Comparison of ENCODE assay signal across 25 cellular contexts in the genomic region with DNA sequence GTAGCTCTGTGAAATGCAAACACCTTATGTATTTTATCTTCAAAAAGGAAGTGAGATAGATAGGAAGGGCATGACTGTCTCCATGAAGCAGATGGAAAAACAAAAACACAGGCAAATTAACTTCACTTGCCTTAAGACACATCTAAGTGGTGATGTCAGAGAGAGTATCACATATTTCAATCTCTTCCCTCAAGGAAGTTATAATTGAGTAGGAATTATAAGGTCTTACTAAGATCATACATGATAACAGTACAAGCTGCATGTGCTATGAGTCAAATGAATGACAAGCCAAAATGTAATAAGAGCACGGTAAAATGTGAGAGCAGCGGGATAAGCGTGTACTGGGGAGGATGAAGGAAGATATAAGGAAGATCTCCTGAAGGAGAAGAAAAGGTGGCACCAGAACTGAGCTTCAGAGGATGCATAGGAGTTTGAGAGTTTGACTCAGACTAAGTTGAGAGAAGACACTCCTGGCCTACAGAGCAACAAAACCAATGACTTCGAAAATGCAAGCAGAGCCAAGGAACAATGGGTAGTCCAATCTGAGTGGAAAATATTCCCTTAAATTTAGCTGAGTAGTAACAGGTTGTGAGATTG. TPM values are rescaled to one million over a fixed set of nuclear protein-coding genes. Genes with fewer than 3 reads are reported as not detected.
DNase-seq lines count a peak whose midpoint lies in the region; ATAC-seq, FAIRE-seq and TF ChIP-seq lines count a peak whose summit lies in the region.
"Had no signal": no experiment of that assay in that cellular context is flagged by ENCODE, and none has a peak within 500 bp of the region (broad histone marks: within the 10 kb centered on the region; RNA-seq: fewer than 3 reads in every experiment).

No MANE protein-coding gene starts in this region.

- H3K27me3 ChIP-seq in DND-41 (ENCODE audit: insufficient read depth, low read length, poor library complexity) (no peaks in the 10 kb centered on the region), OCI-LY3 (ENCODE audit: low read depth, low read length) (no peaks in the 10 kb centered on the region), astrocyte (ENCODE audit: insufficient read depth, low read length) (no peaks in the 10 kb centered on the region), keratinocyte (ENCODE audit: control insufficient read depth, extremely low read depth, insufficient read depth, low read length) (no peaks in the 10 kb centered on the region)
- H3K27me3 ChIP-seq: Peyer's patch had no signal

- no peak overlapping the region for H3K4me3 Mint-ChIP-seq in astrocyte (ENCODE audit: unreplicated experiment)
- H3K4me3 Mint-ChIP-seq: CD8-positive, alpha-beta memory T cell had no signal

- no peak for TF ChIP-seq CTCF in DND-41 (IDR thresholded peaks at IDR 0.05; ENCODE audit: borderline replicate concordance, extremely low read depth, low read length, poor library complexity, severe bottlenecking)
- TF ChIP-seq CTCF in OCI-LY3 (IDR thresholded peaks at IDR 0.05; ENCODE audit: low read depth, low read length): no peak
- no peak for TF ChIP-seq CTCF in astrocyte (IDR thresholded peaks at IDR 0.05; ENCODE audit: insufficient read depth, low read depth, low read length)
- TF ChIP-seq CTCF in keratinocyte (optimal IDR thresholded peaks at IDR 0.05 in 1 of 3, IDR thresholded peaks at IDR 0.05 in 1 of 3, conservative IDR thresholded peaks at IDR 0.05 in 1 of 3; ENCODE audit: extremely low read depth in 1 of 3, insufficient read depth in 2 of 3, low read length in 3 of 3): no peak
- no peak for TF ChIP-seq CTCF in foreskin fibroblast (IDR thresholded peaks at IDR 0.05; ENCODE audit: low read depth, low read length)

- no peaks in the 10 kb centered on the region for H4K20me1 ChIP-seq in DND-41 (ENCODE audit: insufficient read depth, low read length)
- H4K20me1 ChIP-seq in OCI-LY3 (ENCODE audit: insufficient read depth, low read length): no peaks in the 10 kb centered on the region
- H4K20me1 ChIP-seq in astrocyte (ENCODE audit: insufficient read depth, low read length): no peaks in the 10 kb centered on the region
- H4K20me1 ChIP-seq in keratinocyte (ENCODE audit: control insufficient read depth, extremely low read depth, insufficient read depth, low read length): no peaks in the 10 kb centered on the region

- peaks cover 11% of the 10 kb centered on the region for H3K4me1 Mint-ChIP-seq in astrocyte (ENCODE audit: low read depth, unreplicated experiment)

- H2AFZ ChIP-seq in DND-41 (ENCODE audit: low read depth, low read length): peak overlapping the region; percentile 33; the same call in 1 of the 2 replicates
- no peak overlapping the region for H2AFZ ChIP-seq in OCI-LY3 (ENCODE audit: low read depth, low read length)
- H2AFZ ChIP-seq in astrocyte (ENCODE audit: low read depth, low read length): no peak overlapping the region
- peak overlapping the region; percentile 6 for H2AFZ ChIP-seq in keratinocyte (ENCODE audit: control insufficient read depth, low read length)

- no peaks in the 10 kb centered on the region for H3K9me3 ChIP-seq in DND-41 (ENCODE audit: insufficient read depth, low read length, severe bottlenecking)
- no peaks in the 10 kb centered on the region for H3K9me3 ChIP-seq in OCI-LY3 (ENCODE audit: insufficient read depth, low read length)
- no peaks in the 10 kb centered on the region for H3K9me3 ChIP-seq in astrocyte (ENCODE audit: insufficient read depth, low read depth, low read length)
- H3K9me3 ChIP-seq in keratinocyte (ENCODE audit: control insufficient read depth, low read depth, low read length): no peaks in the 10 kb centered on the region
- H3K9me3 ChIP-seq: Peyer's patch had no signal

- H3K27ac ChIP-seq in DND-41 (ENCODE audit: low read length) (no peak overlapping the region), OCI-LY3 (ENCODE audit: low read length) (no peak overlapping the region), astrocyte (ENCODE audit: low read depth, low read length) (no peak overlapping the region), keratinocyte (ENCODE audit: control insufficient read depth, insufficient read depth, low read length) (no peak overlapping the region), substantia nigra (ENCODE audit: low read depth, low read length, poor library complexity, severe bottlenecking) (no peak overlapping the region)
- H3K27ac ChIP-seq: 22Rv1, Peyer's patch had no signal

- no peak for ATAC-seq in DND-41 (ENCODE audit: insufficient read depth, low read depth)

- H3K4me2 ChIP-seq in DND-41 (ENCODE audit: insufficient read depth, low read length): no peak overlapping the region
- H3K4me2 ChIP-seq in OCI-LY3 (ENCODE audit: low read length): peak overlapping the region; percentile 24; the same call in 1 of the 2 replicates
- no peak overlapping the region for H3K4me2 ChIP-seq in astrocyte (ENCODE audit: low read length)
- no peak overlapping the region for H3K4me2 ChIP-seq in keratinocyte (ENCODE audit: control insufficient read depth, extremely low read depth, insufficient read depth, low read depth, low read length)

- H3K36me3 Mint-ChIP-seq in astrocyte (ENCODE audit: low read depth, unreplicated experiment): no peaks in the 10 kb centered on the region

- DNase-seq in DND-41 (no peak), astrocyte (ENCODE audit: low read depth) (peak; percentile 8), keratinocyte (ENCODE audit: low read depth, low spot score) (no peak), middle frontal gyrus (ENCODE audit: extremely low spot score, low spot score) (no peak), substantia nigra (lab: John Stamatoyannopoulos, UW) (no peak), foreskin fibroblast (no peak)
- no peak for DNase-seq in stimulated activated CD4-positive, alpha-beta T cell treated with anti-CD3 and anti-CD28 coated beads, Interleukin-2, amount 100 ng/mL, for 48 hours
- DNase-seq: ACHN; C1 segment of cervical spinal cord; Calu3; CD8-positive, alpha-beta memory T cell; DMS153; EL; H7; Kasumi-1; MM.1S; NCI-H1048; NCI-H1436; NCI-H187 treated with DMSO at 0.1 percent for 48 hours; NCI-H2107; NCI-H748 treated with DMSO at 0.1 percent for 48 hours; NK-92 treated with Interleukin-12 subunit alpha and Interleukin-12 subunit beta, amount 100 ng/mL, for 24 hours; Peyer's patch had no signal

- H3K4me1 ChIP-seq in DND-41 (ENCODE audit: insufficient read depth, low read length) (peaks cover 20% of the 10 kb centered on the region), OCI-LY3 (ENCODE audit: low read length) (peaks cover 57% of the 10 kb centered on the region), astrocyte (ENCODE audit: insufficient read depth, low read length) (peaks cover 5% of the 10 kb centered on the region), keratinocyte (ENCODE audit: control insufficient read depth, extremely low read depth, insufficient read depth, low read length) (peaks cover 20% of the 10 kb centered on the region)
- H3K4me1 ChIP-seq: Peyer's patch had no signal

- FAIRE-seq in astrocyte (lab: Jason Lieb, UNC): no peak
- FAIRE-seq in keratinocyte (lab: Jason Lieb, UNC): peak; percentile 76

- no peaks in the 10 kb centered on the region for H3K36me3 ChIP-seq in DND-41 (ENCODE audit: insufficient read depth, low read length)
- no peaks in the 10 kb centered on the region for H3K36me3 ChIP-seq in OCI-LY3 (replicated peaks; ENCODE audit: low read depth, low read length)
- H3K36me3 ChIP-seq in astrocyte (ENCODE audit: insufficient read depth, low read length): no peaks in the 10 kb centered on the region
- no peaks in the 10 kb centered on the region for H3K36me3 ChIP-seq in keratinocyte (ENCODE audit: control insufficient read depth in 2 of 2, extremely low read depth in 1 of 2, insufficient read depth in 2 of 2, low read length in 2 of 2)
- H3K36me3 ChIP-seq: Peyer's patch had no signal

- no peaks in the 10 kb centered on the region for H3K79me2 ChIP-seq in DND-41 (ENCODE audit: insufficient read depth, low read length)
- no peaks in the 10 kb centered on the region for H3K79me2 ChIP-seq in OCI-LY3 (ENCODE audit: low read length)
- no peaks in the 10 kb centered on the region for H3K79me2 ChIP-seq in astrocyte (ENCODE audit: insufficient read depth, low read length)
- no peaks in the 10 kb centered on the region for H3K79me2 ChIP-seq in keratinocyte (ENCODE audit: control insufficient read depth, insufficient read depth, low read length)

- H3K27ac Mint-ChIP-seq in astrocyte (ENCODE audit: unreplicated experiment): no peak overlapping the region
- H3K27ac Mint-ChIP-seq: CD8-positive, alpha-beta memory T cell had no signal

- H3K9me1 ChIP-seq in keratinocyte (ENCODE audit: control insufficient read depth, extremely low read depth, insufficient read depth, low read length): no peaks in the 10 kb centered on the region

- H3K4me3 ChIP-seq in DND-41 (ENCODE audit: low read depth in 1 of 2, low read length in 2 of 2) (no peak overlapping the region; a peak in 1 of 4 replicates), OCI-LY3 (ENCODE audit: low read length) (no peak overlapping the region), astrocyte (ENCODE audit: insufficient read depth, low read depth, low read length) (no peak overlapping the region), keratinocyte (ENCODE audit: control insufficient read depth in 2 of 3, extremely low read depth in 1 of 3, insufficient read depth in 2 of 3, low read depth in 1 of 3, low read length in 3 of 3) (no peak overlapping the region), foreskin fibroblast (ENCODE audit: low read depth in 1 of 2, low read length in 2 of 2) (no peak overlapping the region)
- H3K4me3 ChIP-seq: Peyer's patch had no signal

- no peaks in the 10 kb centered on the region for H3K9me3 Mint-ChIP-seq in astrocyte (ENCODE audit: unreplicated experiment)
- H3K9me3 Mint-ChIP-seq: CD8-positive, alpha-beta memory T cell had no signal

- peaks cover 1% of the 10 kb centered on the region for H3K27me3 Mint-ChIP-seq in astrocyte (ENCODE audit: low read depth, unreplicated experiment)

- H3K9ac ChIP-seq in DND-41 (ENCODE audit: low read depth, low read length) (no peak overlapping the region), OCI-LY3 (ENCODE audit: low read length) (no peak overlapping the region), astrocyte (ENCODE audit: low read length) (no peak overlapping the region), keratinocyte (ENCODE audit: control insufficient read depth, extremely low read depth, insufficient read depth, low read length) (no peak overlapping the region)

- dilution Hi-C loops in keratinocyte (cut with MboI; ENCODE audit: extremely low pct_ligation_motif_present, low sequenced_read_pairs): no loop called here

RNA-seq across cellular contexts. Expression of a gene that starts 43.3 kb away (rescaled TPM):
- total RNA-seq in astrocyte: 97.6 and 98.5 TPM in 2 replicates
- 19.6 to 28.8 TPM (median 22.6 TPM) in 3 replicates for polyA plus RNA-seq in keratinocyte
- 12.2 TPM for polyA plus RNA-seq in keratinocyte (2011; ENCODE audit: low read depth)
- 6.5 and 13.4 TPM in 2 replicates for polyA plus RNA-seq in keratinocyte (2011; cell fraction: cytosol; rRNA removed)
- polyA plus RNA-seq in keratinocyte (2011; cell fraction: nucleus; rRNA removed): 39.3 and 54.5 TPM in 2 replicates
- polyA plus RNA-seq in keratinocyte (2012; ENCODE audit: low replicate concordance): 9.7 and 21.8 TPM in 2 replicates
- polyA minus RNA-seq in keratinocyte: 13.6 to 31.6 TPM (median 24.1 TPM) in 3 replicates
- 18.4 TPM for polyA minus RNA-seq in keratinocyte (2011; cell fraction: cytosol; rRNA and poly(A)+ RNA removed)
- polyA minus RNA-seq in keratinocyte (2011; cell fraction: nucleus; rRNA and poly(A)+ RNA removed): 49.8 and 87.4 TPM in 2 replicates

Comparison
In these comparisons a context has a peak if more than half of its experiments do, and no peak if none do; other contexts are left out.
1. H2AFZ ChIP-seq: peak in DND-41 (single experiment) and keratinocyte (single experiment); none in OCI-LY3 (single experiment) and astrocyte (single experiment).